8 cellular contexts compared by ENCODE assay signal in genomic region chr1:155250633-155251449, GRCh38. TPM values are rescaled to one million over a fixed set of nuclear protein-coding genes. Genes with fewer than 3 reads are reported as not detected.
A peak's percentile ranks its signal among the peaks of the same experiment; 100 is the strongest.
DNase-seq lines count a peak whose midpoint lies in the region; ATAC-seq and TF ChIP-seq lines count a peak whose summit lies in the region.

No MANE protein-coding gene starts in this region.

- H3K4me3 ChIP-seq in GM23338 (peak overlapping the region; percentile 70), RWPE2 (ENCODE audit: severe bottlenecking) (no peak overlapping the region), fibroblast of the aortic adventitia (ENCODE audit: low read depth, low read length) (no peak overlapping the region), stomach smooth muscle (ENCODE audit: low read length in 2 of 2) (peak overlapping the region in 1 of 2 donors; percentile 40)

- H3K9me3 Mint-ChIP-seq in GM23338 (no peaks in the 10 kb centered on the region), neural crest cell (no peaks in the 10 kb centered on the region)

- H3K79me2 ChIP-seq in GM23338 (replicated peaks; ENCODE audit: insufficient read depth) = no peaks in the 10 kb centered on the region; the same call in 1 of the 2 replicates

- H3K27me3 ChIP-seq in GM23338 (ENCODE audit: insufficient read depth) (peaks cover 11% of the 10 kb centered on the region), RWPE2 (ENCODE audit: insufficient read depth, poor library complexity, severe bottlenecking) (no peaks in the 10 kb centered on the region), stomach smooth muscle (ENCODE audit: control insufficient read depth in 1 of 2, insufficient read depth in 2 of 2, low read length in 2 of 2) (no peaks in the 10 kb centered on the region)

- H3K27me3 Mint-ChIP-seq in GM23338 (ENCODE audit: insufficient read depth, low read depth, poor library complexity) = peaks cover 18% of the 10 kb centered on the region
- H3K27me3 Mint-ChIP-seq in neural crest cell (ENCODE audit: low read depth) = no peaks in the 10 kb centered on the region

- H4K20me1 ChIP-seq in GM23338 (replicated peaks; ENCODE audit: insufficient read depth) = no peaks in the 10 kb centered on the region

- H3K27ac Mint-ChIP-seq in GM23338 (no peak overlapping the region), neural crest cell (ENCODE audit: unreplicated experiment) (peak overlapping the region; percentile 84)

- no peaks in the 10 kb centered on the region for H3K9me2 ChIP-seq in GM23338 (ENCODE audit: insufficient read depth)

- H3K9ac ChIP-seq in stomach smooth muscle (ENCODE audit: low read length in 2 of 2) = peak overlapping the region; percentile 27 to 42

- TF ChIP-seq CTCF in GM23338 (conservative IDR thresholded peaks at IDR 0.05; ENCODE audit: low read depth in 2 of 2) (peak; percentile 98 to 100), RWPE2 (IDR thresholded peaks at IDR 0.05; ENCODE audit: poor library complexity, severe bottlenecking) (peak; percentile 98), fibroblast of the aortic adventitia (IDR thresholded peaks at IDR 0.05; ENCODE audit: insufficient read depth, low read length) (peak; percentile 99), neural crest cell (conservative IDR thresholded peaks at IDR 0.05) (peak; percentile 100)

- H3K4me2 ChIP-seq in GM23338 = peak overlapping the region; percentile 91

- ATAC-seq in GM23338 = peak; percentile 87
- ATAC-seq in RWPE2 (ENCODE audit: low read depth) = peak; percentile 79

- H3K4me3 Mint-ChIP-seq in GM23338 (peak overlapping the region; percentile 65), neural crest cell (peak overlapping the region; percentile 91)

- peaks cover 23% of the 10 kb centered on the region; the same call in 2 of the 3 replicates for H3K36me3 Mint-ChIP-seq in GM23338 (ENCODE audit: low read depth)
- H3K36me3 Mint-ChIP-seq in neural crest cell (ENCODE audit: low read depth) = peaks cover 6% of the 10 kb centered on the region

- 0 out of 2 replicates have a peak overlapping the region, but pooled peaks have one; percentile 89 for H2AFZ ChIP-seq in GM23338

- H3K4me1 Mint-ChIP-seq in GM23338 = peaks cover 26% of the 10 kb centered on the region
- peaks cover 39% of the 10 kb centered on the region for H3K4me1 Mint-ChIP-seq in neural crest cell

- H3K9me3 ChIP-seq in RWPE2 (ENCODE audit: severe bottlenecking) (no peaks in the 10 kb centered on the region), stomach smooth muscle (ENCODE audit: control insufficient read depth in 2 of 2, low read length in 2 of 2) (no peaks in the 10 kb centered on the region)

- H3K4me1 ChIP-seq in GM23338 (ENCODE audit: insufficient read depth) (peaks cover 14% of the 10 kb centered on the region; the same call in 1 of the 2 replicates), RWPE2 (ENCODE audit: insufficient read depth, poor library complexity, severe bottlenecking) (peaks cover 5% of the 10 kb centered on the region), stomach smooth muscle (ENCODE audit: control insufficient read depth, insufficient read depth, low read length) (peaks cover 31% of the 10 kb centered on the region)

- H3K36me3 ChIP-seq in GM23338 (ENCODE audit: insufficient read depth) (no peaks in the 10 kb centered on the region), RWPE2 (ENCODE audit: low read depth) (peaks cover 38% of the 10 kb centered on the region), stomach smooth muscle (ENCODE audit: control insufficient read depth in 2 of 2, insufficient read depth in 2 of 2, low read length in 2 of 2) (peaks cover 9 to 13% of the 10 kb centered on the region in 2 donors)

- DNase-seq in ELR (ENCODE audit: low read depth) = peak; percentile 93
- peak; percentile 97 for DNase-seq in GM23338 (ENCODE audit: low spot score)
- DNase-seq in LoVo (ENCODE audit: low spot score) = peak; percentile 88
- no peak for DNase-seq in RWPE2 (ENCODE audit: low spot score)
- peak; percentile 92 for DNase-seq in activated T-helper 9 cell treated with anti-CD3 and anti-CD28 coated beads, Interleukin-2, amount 50 U/mL, for 16 hours (ENCODE audit: low read depth)
- DNase-seq in fibroblast of the aortic adventitia (ENCODE audit: low read depth) = peak; percentile 92
- DNase-seq in neural crest cell (ENCODE audit: low read depth, low spot score) = peak; percentile 99

- H3F3A ChIP-seq in GM23338 (replicated peaks; ENCODE audit: low read depth) = peaks cover 12% of the 10 kb centered on the region; the same call in 1 of the 2 replicates

- no peak overlapping the region for H3K27ac ChIP-seq in GM23338 (ENCODE audit: low read depth)
- no peak overlapping the region for H3K27ac ChIP-seq in RWPE2 (ENCODE audit: poor library complexity, severe bottlenecking)
- peak overlapping the region; percentile 41 for H3K27ac ChIP-seq in stomach smooth muscle (ENCODE audit: low read length)

TF ChIP-seq in GM23338, 12 proteins besides CTCF, POLR2A, EP300 and RAD21 (continues in another document):
- TF ChIP-seq ZNF114 (CRISPR knock-in tag; IDR thresholded peaks at IDR 0.05) = no peak

RNA-seq across cellular contexts. Expression of gene ENTREP3, which starts 4.4 kb away (rescaled TPM):
- 34.7 and 46.3 TPM in 2 replicates for total RNA-seq in GM23338 (2014; rRNA removed; shearing (Covaris generic))
- 18.6 and 19.5 TPM in 2 replicates for polyA plus RNA-seq in GM23338 (2016; fragmentation: Nextera tagmentation; extraction: Ambion mirVana)
- total RNA-seq in fibroblast of the aortic adventitia (ENCODE audit: low replicate concordance) (9.0 and 9.3 TPM in 2 replicates), neural crest cell (93.1 and 94.3 TPM in 2 replicates)

RNA-seq across cellular contexts. Expression of gene SCAMP3, which starts 11.3 kb away (rescaled TPM):
- 47.2 and 52.5 TPM in 2 replicates for total RNA-seq in GM23338 (2014; rRNA removed; shearing (Covaris generic))
- 38.3 and 50.5 TPM in 2 replicates for polyA plus RNA-seq in GM23338 (2016; fragmentation: Nextera tagmentation; extraction: Ambion mirVana)
- total RNA-seq in fibroblast of the aortic adventitia (ENCODE audit: low replicate concordance) (12.5 and 47.6 TPM in 2 replicates), neural crest cell (68.9 and 75.3 TPM in 2 replicates)

RNA-seq across cellular contexts. Expression of gene CLK2, which starts 22.5 kb away (rescaled TPM):
- total RNA-seq in GM23338 (2014; rRNA removed; shearing (Covaris generic)) = 40.4 and 54.6 TPM in 2 replicates
- 23.9 and 27.2 TPM in 2 replicates for polyA plus RNA-seq in GM23338 (2016; fragmentation: Nextera tagmentation; extraction: Ambion mirVana)
- total RNA-seq in fibroblast of the aortic adventitia (ENCODE audit: low replicate concordance) (29.7 and 53.7 TPM in 2 replicates), neural crest cell (101 and 104 TPM in 2 replicates)

RNA-seq across cellular contexts. Expression of gene HCN3, which starts 26.4 kb away (rescaled TPM):
- 3.5 and 4.9 TPM in 2 replicates for total RNA-seq in GM23338 (2014; rRNA removed; shearing (Covaris generic))
- 3.4 and 4.6 TPM in 2 replicates for polyA plus RNA-seq in GM23338 (2016; fragmentation: Nextera tagmentation; extraction: Ambion mirVana)
- 0.08 and 1.4 TPM in 2 replicates for total RNA-seq in fibroblast of the aortic adventitia (ENCODE audit: low replicate concordance)
- total RNA-seq in neural crest cell = 20.8 and 22.4 TPM in 2 replicates

RNA-seq across cellular contexts. Expression of gene MTX1, which starts 42.3 kb away (rescaled TPM):
- total RNA-seq in GM23338 (2014; rRNA removed; shearing (Covaris generic)) = 66.7 and 77.7 TPM in 2 replicates
- 106 and 109 TPM in 2 replicates for polyA plus RNA-seq in GM23338 (2016; fragmentation: Nextera tagmentation; extraction: Ambion mirVana)
- total RNA-seq in fibroblast of the aortic adventitia (ENCODE audit: low replicate concordance) (13.7 and 26.1 TPM in 2 replicates), neural crest cell (36.0 and 38.3 TPM in 2 replicates)
